11 cellular contexts compared by ENCODE assay signal in genomic region chr17:82282239-82283207, GRCh38. TPM values are rescaled to one million over a fixed set of nuclear protein-coding genes. Genes with fewer than 3 reads are reported as not detected.
DNase-seq lines count a peak whose midpoint lies in the region; ATAC-seq lines count a peak whose summit lies in the region.
"Had no signal": no experiment of that assay in that cellular context is flagged by ENCODE, and none has a peak within 500 bp of the region (broad histone marks: within the 10 kb centered on the region; RNA-seq: fewer than 3 reads in every experiment).

No MANE protein-coding gene starts in this region.

- DNase-seq in Right ventricle myocardium inferior (ENCODE audit: missing footprints) (peak; percentile 39), left ventricle myocardium superior (no peak), H4 (ENCODE audit: low spot score) (no peak), NOMO-1 treated with dmso at 0.1 percent for 144 hours (lab: John Stamatoyannopoulos, UW; ENCODE audit: unreplicated experiment) (no peak), sciatic nerve (ENCODE audit: low spot score) (no peak)
- DNase-seq in natural killer cell treated with Interleukin-12 subunit alpha and Interleukin-12 subunit beta and Interleukin-15 and Interleukin-18, amount 100 ng/mL, for 72 hours (ENCODE audit: low spot score): no peak
- DNase-seq: gastrocnemius medialis, SHP77 treated with DMSO at 0.1 percent for 48 hours, trophoblast cell had no signal

- H3K4me1 Mint-ChIP-seq in dendritic cell treated with granulocyte-macrophage colony-stimulating factor and Interleukin-4, amounts not matched to agents 40 ng/mL and 50 ng/mL, for 4 days (ENCODE audit: low read depth): peaks cover 62% of the 10 kb centered on the region
- H3K4me1 Mint-ChIP-seq in natural killer cell treated with Interleukin-12 subunit alpha and Interleukin-12 subunit beta and Interleukin-15 and Interleukin-18, amount 100 ng/mL, for 72 hours (ENCODE audit: low read depth in 2 of 2): peaks cover 19 to 23% of the 10 kb centered on the region in 2 donors

- no peak for ATAC-seq in Right ventricle myocardium inferior
- ATAC-seq in left ventricle myocardium superior: no peak
- peak; percentile 48 to 65 for ATAC-seq in natural killer cell treated with Interleukin-12 subunit alpha and Interleukin-12 subunit beta and Interleukin-15 and Interleukin-18, amount 100 ng/mL, for 72 hours
- ATAC-seq in GM19395 (IDR thresholded peaks at IDR 0.05; ENCODE audit: unreplicated experiment): no peak
- ATAC-seq in sciatic nerve: no peak
- ATAC-seq: gastrocnemius medialis had no signal

- no peak overlapping the region for H3K4me3 Mint-ChIP-seq in dendritic cell treated with granulocyte-macrophage colony-stimulating factor and Interleukin-4, amounts not matched to agents 40 ng/mL and 50 ng/mL, for 4 days
- no peak overlapping the region for H3K4me3 Mint-ChIP-seq in natural killer cell treated with Interleukin-12 subunit alpha and Interleukin-12 subunit beta and Interleukin-15 and Interleukin-18, amount 100 ng/mL, for 72 hours

- peaks cover 7% of the 10 kb centered on the region for H3K36me3 Mint-ChIP-seq in dendritic cell treated with granulocyte-macrophage colony-stimulating factor and Interleukin-4, amounts not matched to agents 40 ng/mL and 50 ng/mL, for 4 days (ENCODE audit: low read depth)
- no peaks in the 10 kb centered on the region for H3K36me3 Mint-ChIP-seq in natural killer cell treated with Interleukin-12 subunit alpha and Interleukin-12 subunit beta and Interleukin-15 and Interleukin-18, amount 100 ng/mL, for 72 hours

- peak overlapping the region; percentile 20 for H3K27ac Mint-ChIP-seq in dendritic cell treated with granulocyte-macrophage colony-stimulating factor and Interleukin-4, amounts not matched to agents 40 ng/mL and 50 ng/mL, for 4 days
- H3K27ac Mint-ChIP-seq in natural killer cell treated with Interleukin-12 subunit alpha and Interleukin-12 subunit beta and Interleukin-15 and Interleukin-18, amount 100 ng/mL, for 72 hours: peak overlapping the region in 1 of 2 donors; percentile 42

- intact Hi-C loops in Right ventricle myocardium inferior (cut with DNase I) (no loop called here), left ventricle myocardium superior (cut with micrococcal nuclease) (no loop called here), sciatic nerve (cut with DNase I) (no loop called here)
- intact Hi-C loops in dendritic cell treated with granulocyte-macrophage colony-stimulating factor and Interleukin-4, amounts not matched to agents 40 ng/mL and 50 ng/mL, for 4 days (cut with micrococcal nuclease): no loop called here

- peaks cover 12% of the 10 kb centered on the region for H3K27me3 Mint-ChIP-seq in dendritic cell treated with granulocyte-macrophage colony-stimulating factor and Interleukin-4, amounts not matched to agents 40 ng/mL and 50 ng/mL, for 4 days
- no peaks in the 10 kb centered on the region for H3K27me3 Mint-ChIP-seq in natural killer cell treated with Interleukin-12 subunit alpha and Interleukin-12 subunit beta and Interleukin-15 and Interleukin-18, amount 100 ng/mL, for 72 hours

- no peaks in the 10 kb centered on the region for H3K9me3 Mint-ChIP-seq in dendritic cell treated with granulocyte-macrophage colony-stimulating factor and Interleukin-4, amounts not matched to agents 40 ng/mL and 50 ng/mL, for 4 days
- no peaks in the 10 kb centered on the region for H3K9me3 Mint-ChIP-seq in natural killer cell treated with Interleukin-12 subunit alpha and Interleukin-12 subunit beta and Interleukin-15 and Interleukin-18, amount 100 ng/mL, for 72 hours

RNA-seq across cellular contexts. Expression of gene CSNK1D, which starts 9.0 kb away (rescaled TPM):
- total RNA-seq in Right ventricle myocardium inferior (62.6 TPM), left ventricle myocardium superior (64.4 TPM), sciatic nerve (152 TPM)
- 100 to 1,000 TPM; 160 to 215 TPM for total RNA-seq in natural killer cell treated with Interleukin-12 subunit alpha and Interleukin-12 subunit beta and Interleukin-15 and Interleukin-18, amount 100 ng/mL, for 72 hours
- total RNA-seq in H4 (2014; rRNA removed; shearing (Covaris generic)): 30.3 and 33.9 TPM in 2 replicates

RNA-seq across cellular contexts. Expression of gene CD7, which starts 34.9 kb away (rescaled TPM):
- 0.73 TPM for total RNA-seq in Right ventricle myocardium inferior
- total RNA-seq in left ventricle myocardium superior: 0.64 TPM
- total RNA-seq in natural killer cell treated with Interleukin-12 subunit alpha and Interleukin-12 subunit beta and Interleukin-15 and Interleukin-18, amount 100 ng/mL, for 72 hours: 10 to 100 TPM; 61.8 to 73.6 TPM
- 0.06 and 1.5 TPM in 2 replicates for total RNA-seq in H4 (2014; rRNA removed; shearing (Covaris generic))
- 2.5 TPM for total RNA-seq in sciatic nerve

RNA-seq across cellular contexts. Expression of gene SECTM1, which starts 51.0 kb away (rescaled TPM):
- total RNA-seq in Right ventricle myocardium inferior (4.9 TPM), left ventricle myocardium superior (5.5 TPM), sciatic nerve (22.2 TPM)
- under 1 TPM in 1 of 2 donors, not detected in 1; 0.56 TPM for total RNA-seq in natural killer cell treated with Interleukin-12 subunit alpha and Interleukin-12 subunit beta and Interleukin-15 and Interleukin-18, amount 100 ng/mL, for 72 hours
- 30.1 and 30.7 TPM in 2 replicates for total RNA-seq in H4 (2014; rRNA removed; shearing (Covaris generic))

RNA-seq across cellular contexts. Expression of gene SLC16A3, which starts 53.7 kb away (rescaled TPM):
- total RNA-seq in Right ventricle myocardium inferior: 10.4 TPM
- 7.8 TPM for total RNA-seq in left ventricle myocardium superior
- total RNA-seq in natural killer cell treated with Interleukin-12 subunit alpha and Interleukin-12 subunit beta and Interleukin-15 and Interleukin-18, amount 100 ng/mL, for 72 hours: 100 to 1,000 TPM; 241 to 534 TPM
- 22.2 and 30.0 TPM in 2 replicates for total RNA-seq in H4 (2014; rRNA removed; shearing (Covaris generic))
- total RNA-seq in sciatic nerve: 53.1 TPM

Comparison
In these comparisons a context has a peak if more than half of its experiments do, and no peak if none do; other contexts are left out.
1. ATAC-seq: peak in natural killer cell treated with Interleukin-12 subunit alpha and Interleukin-12 subunit beta and Interleukin-15 and Interleukin-18, amount 100 ng/mL, for 72 hours (2 of 2); none in Right ventricle myocardium inferior (single experiment), left ventricle myocardium superior (single experiment), GM19395 (single experiment) and sciatic nerve (single experiment).
2. RNA of gene CD7, which starts 34.9 kb away (total RNA-seq): 61.8 to 73.6 TPM in natural killer cell treated with Interleukin-12 subunit alpha and Interleukin-12 subunit beta and Interleukin-15 and Interleukin-18, amount 100 ng/mL, for 72 hours; 2.5 TPM in sciatic nerve (single experiment), 0.73 TPM in Right ventricle myocardium inferior (single experiment), 0.64 TPM in left ventricle myocardium superior (single experiment) and 0.06 to 1.5 TPM in H4; every median in the first group is over 10 times any median in the second.